In genomic region chr21:38223893-38224540, GRCh38 we compare ENCODE assay signal across 14 cellular contexts. TPM values are rescaled to one million over a fixed set of nuclear protein-coding genes. Genes with fewer than 3 reads are reported as not detected.
DNase-seq lines count a peak whose midpoint lies in the region; ATAC-seq and TF ChIP-seq lines count a peak whose summit lies in the region.
"Had no signal": no experiment of that assay in that cellular context is flagged by ENCODE, and none has a peak within 500 bp of the region (broad histone marks: within the 10 kb centered on the region; RNA-seq: fewer than 3 reads in every experiment).

No MANE protein-coding gene starts in this region.

- ATAC-seq in HG02970 (IDR thresholded peaks at IDR 0.05; ENCODE audit: low FRiP score, unreplicated experiment), result no peak
- ATAC-seq: stimulated activated naive CD8-positive, alpha-beta T cell treated with anti-CD3 and anti-CD28 coated beads, Interleukin-15, Interleukin-2, amounts not matched to agents 100 U/mL and 50 U/mL, for 24 hours had no signal

- DNase-seq in stimulated activated CD4-positive, alpha-beta T cell treated with anti-CD3 and anti-CD28 coated beads, Interleukin-15, amount 100 ng/mL, for 24 hours, result peak; percentile 7
- no peak for DNase-seq in stimulated activated CD4-positive, alpha-beta T cell treated with anti-CD3 and anti-CD28 coated beads, Interleukin-4, amount 100 ng/mL, for 4 hours
- peak; percentile 55 for DNase-seq in RPMI7951 (ENCODE audit: low read depth)
- DNase-seq in fibroblast of mammary gland (ENCODE audit: low read depth), result peak; percentile 70
- no peak for DNase-seq in putamen (ENCODE audit: low spot score)
- DNase-seq in NCI-H510A (lab: John Stamatoyannopoulos, UW), result no peak
- DNase-seq in iPS-NIHi11 (ENCODE audit: low spot score), result no peak
- DNase-seq: activated effector memory CD4-positive, alpha-beta T cell treated with Interleukin-2 at 50 U/mL for 16 hours; GF-D8; midbrain; PC-9; stimulated activated CD4-positive, alpha-beta T cell treated with anti-CD3 and anti-CD28 coated beads, Interleukin-2, amount 100 ng/mL, for 48 hours; stimulated activated naive CD8-positive, alpha-beta T cell treated with anti-CD3 and anti-CD28 coated beads, Interleukin-15, Interleukin-2, amounts not matched to agents 100 U/mL and 50 U/mL, for 24 hours had no signal

- no peak overlapping the region for H3K4me3 ChIP-seq in fibroblast of mammary gland (ENCODE audit: control insufficient read depth, low read depth, low read length)
- H3K4me3 ChIP-seq: PC-9 had no signal

- no peak for TF ChIP-seq CTCF in fibroblast of mammary gland (conservative IDR thresholded peaks at IDR 0.05; ENCODE audit: control insufficient read depth, insufficient read depth, low read depth, low read length)

RNA-seq across cellular contexts. Expression of gene KCNJ15, which starts 32.8 kb away (rescaled TPM):
- 13.2 and 18.9 TPM in 2 replicates for total RNA-seq in RPMI7951 (2014; rRNA removed; shearing (Covaris generic))
- total RNA-seq: PC-9 had no signal

Comparison
In these comparisons a context has a peak if more than half of its experiments do, and no peak if none do; other contexts are left out.
1. DNase-seq: peak in stimulated activated CD4-positive, alpha-beta T cell treated with anti-CD3 and anti-CD28 coated beads, Interleukin-15, amount 100 ng/mL, for 24 hours (single experiment), RPMI7951 (single experiment) and fibroblast of mammary gland (single experiment); none in stimulated activated CD4-positive, alpha-beta T cell treated with anti-CD3 and anti-CD28 coated beads, Interleukin-4, amount 100 ng/mL, for 4 hours (0 of 2), putamen (single experiment), NCI-H510A (single experiment) and iPS-NIHi11 (single experiment).